ENCODE assay signal across 31 cellular contexts in the genomic region with DNA sequence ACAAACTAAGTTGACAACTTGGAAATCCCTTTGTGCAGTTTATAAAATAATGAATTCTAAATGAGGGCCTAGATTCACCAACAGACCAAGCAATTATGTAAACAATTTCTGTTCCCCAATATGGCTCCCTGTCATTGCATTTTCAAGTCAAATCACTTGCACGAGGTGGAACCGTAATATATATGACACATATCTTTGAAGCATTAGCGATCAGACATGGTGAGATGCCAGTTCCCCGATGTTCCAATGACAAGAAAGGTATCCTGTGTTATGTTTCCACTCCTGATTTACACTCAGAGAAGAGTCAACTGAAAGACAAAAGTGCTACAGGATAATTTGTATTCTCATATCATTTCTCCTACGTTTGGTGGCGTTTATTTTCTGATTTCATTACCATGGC.
"Had no signal": no experiment of that assay in that cellular context is flagged by ENCODE, and none has a peak within 500 bp of the region (broad histone marks: within the 10 kb centered on the region; RNA-seq: fewer than 3 reads in every experiment).

No MANE protein-coding gene starts in this region.

- H3K4me3 ChIP-seq: coronary artery, dorsolateral prefrontal cortex, esophagus muscularis mucosa, gastrocnemius medialis, heart left ventricle had no signal

- H3K4me1 ChIP-seq: esophagus muscularis mucosa, foreskin keratinocyte, gastrocnemius medialis, heart left ventricle had no signal

- DNase-seq: activated CD4-positive, alpha-beta T cell treated with anti-CD3 and anti-CD28 coated beads for 36 hours; activated CD4-positive, alpha-beta T cell treated with anti-CD3 and anti-CD28 coated beads, Interleukin-2, amount 50 U/mL, for 1 hour; activated CD4-positive, alpha-beta T cell treated with anti-CD3 and anti-CD28 coated beads, Interleukin-2, amount 50 U/mL, for 48 hours; activated CD4-positive, CD25-positive, alpha-beta regulatory T cell; activated CD4-positive, CD25-positive, alpha-beta regulatory T cell treated with anti-CD3 and anti-CD28 coated beads, Interleukin-2, amount 50 U/mL, for 72 hours; activated CD8-positive, alpha-beta memory T cell treated with anti-CD3 and anti-CD28 coated beads for 24 hours; activated CD8-positive, alpha-beta T cell treated with anti-CD3 and anti-CD28 coated beads for 36 hours; activated effector memory CD4-positive, alpha-beta T cell treated with Interleukin-2 at 50 U/mL for 16 hours; activated gamma-delta T cell treated with Interleukin-2 at 50 U/mL for 16 hours; activated naive CD4-positive, alpha-beta T cell treated with anti-CD3 and anti-CD28 coated beads, Interleukin-2, amount 50 U/mL, for 16 hours; activated naive CD4-positive, alpha-beta T cell treated with Interleukin-2 at 50 U/mL for 16 hours; activated T-cell treated with anti-CD3 and anti-CD28 coated beads, Interleukin-2, amount 50 U/mL, for 4 hours; amniotic stem cell; anterior cingulate cortex; brain microvascular endothelial cell; dorsolateral prefrontal cortex; effector memory CD4-positive, alpha-beta T cell; endodermal cell; foreskin keratinocyte; gastrocnemius medialis; glutamatergic neuron; heart left ventricle; T-helper 17 cell; T1000 had no signal

- H3K36me3 ChIP-seq: brain microvascular endothelial cell, esophagus muscularis mucosa, gastrocnemius medialis, heart left ventricle had no signal

- H3K9me3 ChIP-seq: esophagus muscularis mucosa, gastrocnemius medialis, heart left ventricle had no signal

- H3K27ac ChIP-seq: brain microvascular endothelial cell, coronary artery, dorsolateral prefrontal cortex, esophagus muscularis mucosa, foreskin keratinocyte, gastrocnemius medialis, heart left ventricle had no signal

- H3K4me3 Mint-ChIP-seq: activated CD4-positive, alpha-beta T cell treated with anti-CD3 and anti-CD28 coated beads for 36 hours; activated CD8-positive, alpha-beta T cell treated with anti-CD3 and anti-CD28 coated beads for 36 hours; activated naive CD8-positive, alpha-beta T cell; activated T-cell treated with anti-CD3 and anti-CD28 coated beads, Interleukin-2, amount 50 U/mL, for 4 hours; activated T-helper 17 cell treated with anti-CD3 and anti-CD28 coated beads, Interleukin-2, amount 50 U/mL, for 72 hours; central memory CD8-positive, alpha-beta T cell; dendritic cell treated with granulocyte-macrophage colony-stimulating factor and Interleukin-4, amounts not matched to agents 40 ng/mL and 50 ng/mL, for 4 days; endodermal cell; T-helper 17 cell; T-helper 2 cell treated with Interferon-gamma antibody and Interleukin-4, amounts not matched to agents 5 μg/mL and 100 μg/mL, for 36 hours had no signal

- ATAC-seq: activated CD4-positive, alpha-beta T cell treated with anti-CD3 and anti-CD28 coated beads for 36 hours; activated CD8-positive, alpha-beta T cell treated with anti-CD3 and anti-CD28 coated beads for 36 hours; activated T-cell treated with anti-CD3 and anti-CD28 coated beads, Interleukin-2, amount 50 U/mL, for 4 hours; activated T-helper 17 cell treated with anti-CD3 and anti-CD28 coated beads, Interleukin-2, amount 50 U/mL, for 72 hours; foreskin keratinocyte; gastrocnemius medialis; heart left ventricle; T-helper 17 cell had no signal

- H3K27ac Mint-ChIP-seq: activated CD4-positive, alpha-beta T cell treated with anti-CD3 and anti-CD28 coated beads for 36 hours; activated CD8-positive, alpha-beta T cell treated with anti-CD3 and anti-CD28 coated beads for 36 hours; activated naive CD8-positive, alpha-beta T cell; activated T-helper 17 cell treated with anti-CD3 and anti-CD28 coated beads, Interleukin-2, amount 50 U/mL, for 72 hours; dendritic cell treated with granulocyte-macrophage colony-stimulating factor and Interleukin-4, amounts not matched to agents 40 ng/mL and 50 ng/mL, for 4 days; endodermal cell; T-helper 17 cell; T-helper 2 cell treated with Interferon-gamma antibody and Interleukin-4, amounts not matched to agents 5 μg/mL and 100 μg/mL, for 36 hours had no signal

- H3K27me3 ChIP-seq: brain microvascular endothelial cell, dorsolateral prefrontal cortex, esophagus muscularis mucosa, gastrocnemius medialis had no signal

- H3K9me3 Mint-ChIP-seq: activated CD8-positive, alpha-beta T cell treated with anti-CD3 and anti-CD28 coated beads for 36 hours; activated T-cell treated with anti-CD3 and anti-CD28 coated beads, Interleukin-2, amount 50 U/mL, for 4 hours; activated T-helper 17 cell treated with anti-CD3 and anti-CD28 coated beads, Interleukin-2, amount 50 U/mL, for 72 hours; central memory CD8-positive, alpha-beta T cell; dendritic cell treated with granulocyte-macrophage colony-stimulating factor and Interleukin-4, amounts not matched to agents 40 ng/mL and 50 ng/mL, for 4 days; T-helper 2 cell treated with Interferon-gamma antibody and Interleukin-4, amounts not matched to agents 5 μg/mL and 100 μg/mL, for 36 hours had no signal

- H3K36me3 Mint-ChIP-seq: activated naive CD8-positive, alpha-beta T cell had no signal

- H3K4me1 Mint-ChIP-seq: activated CD4-positive, alpha-beta T cell treated with anti-CD3 and anti-CD28 coated beads for 36 hours; activated T-helper 17 cell treated with anti-CD3 and anti-CD28 coated beads, Interleukin-2, amount 50 U/mL, for 72 hours; central memory CD8-positive, alpha-beta T cell; endodermal cell; T-helper 17 cell had no signal
